18 cellular contexts compared by ENCODE assay signal in the genomic region with DNA sequence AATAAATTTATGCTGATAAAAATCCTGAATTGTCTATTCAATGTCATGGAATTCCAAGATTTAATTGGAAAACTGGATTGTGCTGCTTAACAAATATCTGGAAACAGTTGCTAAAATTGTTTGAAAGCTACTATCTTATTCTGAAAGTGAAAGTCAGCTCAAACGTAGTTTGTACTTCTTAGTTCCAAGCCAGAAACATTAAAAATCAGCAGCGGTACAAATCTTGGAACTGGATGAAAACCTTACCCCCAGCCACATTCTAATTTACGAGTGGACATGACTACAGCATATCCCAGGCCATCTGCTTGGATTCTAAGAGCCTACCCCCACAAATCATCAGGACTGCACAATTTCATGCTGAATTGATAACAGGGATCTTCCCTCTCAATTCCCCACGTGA.
DNase-seq lines count a peak whose midpoint lies in the region; FAIRE-seq and TF ChIP-seq lines count a peak whose summit lies in the region.
"Had no signal": no experiment of that assay in that cellular context is flagged by ENCODE, and none has a peak within 500 bp of the region (broad histone marks: within the 10 kb centered on the region; RNA-seq: fewer than 3 reads in every experiment).

No MANE protein-coding gene starts in this region.

- FAIRE-seq in astrocyte (lab: Jason Lieb, UNC) (no peak), kidney (lab: Jason Lieb, UNC) (no peak)

- H2AFZ ChIP-seq in astrocyte (ENCODE audit: low read depth, low read length): peak overlapping the region; percentile 12

- intact Hi-C loops in kidney (cut with DNase I) (no loop called here), stomach (cut with DNase I; ENCODE audit: low total_unique reads) (no loop called here)

- no peak for TF ChIP-seq CTCF in astrocyte (IDR thresholded peaks at IDR 0.05; ENCODE audit: insufficient read depth, low read depth, low read length)
- no peak for TF ChIP-seq CTCF in kidney (IDR thresholded peaks at IDR 0.05; ENCODE audit: borderline replicate concordance, extremely low read depth, insufficient read depth)
- TF ChIP-seq CTCF in stomach (IDR thresholded peaks at IDR 0.05): no peak

- H3K36me3 ChIP-seq in astrocyte (ENCODE audit: insufficient read depth, low read length): no peaks in the 10 kb centered on the region
- no peaks in the 10 kb centered on the region for H3K36me3 ChIP-seq in kidney (ENCODE audit: control insufficient read depth in 1 of 2, insufficient read depth in 2 of 2, low read length in 2 of 2)
- H3K36me3 ChIP-seq in skeletal muscle satellite cell (ENCODE audit: insufficient read depth, low read length): no peaks in the 10 kb centered on the region
- H3K36me3 ChIP-seq in stomach: no peaks in the 10 kb centered on the region
- H3K36me3 ChIP-seq: BLaER1 treated with 17β-estradiol and CSF1 and Interleukin-3, amounts not matched to agents 10 nM and 100 nM; HAP-1; WERI-Rb-1 had no signal

- H3K27me3 Mint-ChIP-seq in astrocyte (ENCODE audit: low read depth, unreplicated experiment): no peaks in the 10 kb centered on the region

- DNase-seq in GM03348 (ENCODE audit: low spot score): peak; percentile 5
- DNase-seq in astrocyte (ENCODE audit: low read depth): no peak
- no peak for DNase-seq in kidney
- DNase-seq in stimulated activated naive CD4-positive, alpha-beta T cell (lab: John Stamatoyannopoulos, UW): no peak
- DNase-seq in stimulated activated CD4-positive, alpha-beta T cell treated with anti-CD3 and anti-CD28 coated beads, Interleukin-2, amount 100 ng/mL, for 24 hours: no peak
- DNase-seq in stomach: no peak
- DNase-seq in DMS53 (lab: John Stamatoyannopoulos, UW): no peak
- DNase-seq: activated CD8-positive, alpha-beta memory T cell treated with anti-CD3 and anti-CD28 coated beads for 24 hours; DMS 273 treated with DMSO at 0.1 percent for 48 hours; islet precursor cell; NCI-H1436; T-cell had no signal

- H3K4me2 ChIP-seq in astrocyte (ENCODE audit: low read length): no peak overlapping the region
- peak overlapping the region; percentile 56 for H3K4me2 ChIP-seq in skeletal muscle satellite cell (ENCODE audit: low read length)

- H4K20me1 ChIP-seq in astrocyte (ENCODE audit: insufficient read depth, low read length): no peaks in the 10 kb centered on the region
- H4K20me1 ChIP-seq: BLaER1 treated with 17β-estradiol and CSF1 and Interleukin-3, amounts not matched to agents 10 nM and 100 nM had no signal

- H3K4me1 ChIP-seq in astrocyte (ENCODE audit: insufficient read depth, low read length) (no peaks in the 10 kb centered on the region), kidney (ENCODE audit: control insufficient read depth in 1 of 2, insufficient read depth in 1 of 2, low read depth in 1 of 2, low read length in 2 of 2) (no peaks in the 10 kb centered on the region), skeletal muscle satellite cell (ENCODE audit: control insufficient read depth, insufficient read depth, low read length) (no peaks in the 10 kb centered on the region), stomach (peaks cover 0 to 4% (median 0%) of the 10 kb centered on the region in 4 donors)
- H3K4me1 ChIP-seq: HAP-1 had no signal

- H3K4me3 ChIP-seq in astrocyte (ENCODE audit: insufficient read depth, low read depth, low read length) (no peak overlapping the region), kidney (ENCODE audit: low read length in 2 of 2) (peak overlapping the region; percentile 25 to 41), skeletal muscle satellite cell (ENCODE audit: low read length) (no peak overlapping the region), stomach (no peak overlapping the region)
- H3K4me3 ChIP-seq: BLaER1 treated with 17β-estradiol and CSF1 and Interleukin-3, amounts not matched to agents 10 nM and 100 nM; HAP-1 had no signal

- H3K27ac Mint-ChIP-seq in astrocyte (ENCODE audit: unreplicated experiment): no peak overlapping the region
- H3K27ac Mint-ChIP-seq: activated T-helper 2 cell treated with anti-CD3 and anti-CD28 coated beads, Interferon-gamma antibody, Interleukin-2, Interleukin-4, amounts not matched to agents 10 μg/mL and 5 μg/mL and 100 μg/mL, durations not matched to agents 14 hours and 24 hours and 36 hours; T-cell had no signal

- no peaks in the 10 kb centered on the region for H3K4me1 Mint-ChIP-seq in astrocyte (ENCODE audit: low read depth, unreplicated experiment)

- H3K27ac ChIP-seq in astrocyte (ENCODE audit: low read depth, low read length): no peak overlapping the region
- no peak overlapping the region for H3K27ac ChIP-seq in kidney (ENCODE audit: low read depth in 2 of 2, low read length in 2 of 2)
- no peak overlapping the region for H3K27ac ChIP-seq in stomach
- H3K27ac ChIP-seq: BLaER1 treated with 17β-estradiol and CSF1 and Interleukin-3, amounts not matched to agents 10 nM and 100 nM; RWPE1; WERI-Rb-1 had no signal

- no peaks in the 10 kb centered on the region for H3K79me2 ChIP-seq in astrocyte (ENCODE audit: insufficient read depth, low read length)

- peaks cover 2% of the 10 kb centered on the region for H3K9me3 Mint-ChIP-seq in astrocyte (ENCODE audit: unreplicated experiment)
- H3K9me3 Mint-ChIP-seq: activated T-helper 2 cell treated with anti-CD3 and anti-CD28 coated beads, Interferon-gamma antibody, Interleukin-2, Interleukin-4, amounts not matched to agents 10 μg/mL and 5 μg/mL and 100 μg/mL, durations not matched to agents 14 hours and 24 hours and 36 hours had no signal

- H3K27me3 ChIP-seq in astrocyte (ENCODE audit: insufficient read depth, low read length) (no peaks in the 10 kb centered on the region), skeletal muscle satellite cell (ENCODE audit: control insufficient read depth, insufficient read depth, low read length) (no peaks in the 10 kb centered on the region), stomach (no peaks in the 10 kb centered on the region)
- H3K27me3 ChIP-seq: BLaER1 treated with 17β-estradiol and CSF1 and Interleukin-3, amounts not matched to agents 10 nM and 100 nM had no signal

- 41 to 57% (median 43%) methylated on average over 4 of the region's 4 CpGs for WGBS in stomach, 5 donors

- no peak overlapping the region for H3K9ac ChIP-seq in astrocyte (ENCODE audit: low read length)
- H3K9ac ChIP-seq in kidney (ENCODE audit: low read length in 2 of 2): no peak overlapping the region
- H3K9ac ChIP-seq in skeletal muscle satellite cell (ENCODE audit: low read depth, low read length): no peak overlapping the region
- H3K9ac ChIP-seq: BLaER1 treated with 17β-estradiol and CSF1 and Interleukin-3, amounts not matched to agents 10 nM and 100 nM had no signal

- TF ChIP-seq POLR2A in stomach (IDR thresholded peaks at IDR 0.05): no peak

- no peaks in the 10 kb centered on the region for H3K9me3 ChIP-seq in astrocyte (ENCODE audit: insufficient read depth, low read depth, low read length)
- H3K9me3 ChIP-seq in kidney (ENCODE audit: control insufficient read depth in 1 of 2, low read length in 2 of 2): no peaks in the 10 kb centered on the region
- no peaks in the 10 kb centered on the region for H3K9me3 ChIP-seq in skeletal muscle satellite cell (replicated peaks; ENCODE audit: low read length)
- no peaks in the 10 kb centered on the region for H3K9me3 ChIP-seq in stomach
- H3K9me3 ChIP-seq: BLaER1 treated with 17β-estradiol and CSF1 and Interleukin-3, amounts not matched to agents 10 nM and 100 nM; HAP-1 had no signal

- TF ChIP-seq EP300 in stomach (IDR thresholded peaks at IDR 0.05): no peak

- H3K4me3 Mint-ChIP-seq in astrocyte (ENCODE audit: unreplicated experiment): no peak overlapping the region
- H3K4me3 Mint-ChIP-seq: T-cell had no signal

- no peaks in the 10 kb centered on the region for H3K36me3 Mint-ChIP-seq in astrocyte (ENCODE audit: low read depth, unreplicated experiment)
- H3K36me3 Mint-ChIP-seq: T-cell had no signal

Comparison
In these comparisons a context has a peak if more than half of its experiments do, and no peak if none do; other contexts are left out.
1. H3K4me3 ChIP-seq: peak in kidney (2 of 2); none in astrocyte (single experiment), skeletal muscle satellite cell (single experiment) and stomach (0 of 4).